Comparison of ENCODE assay signal across 17 cellular contexts in the genomic region with DNA sequence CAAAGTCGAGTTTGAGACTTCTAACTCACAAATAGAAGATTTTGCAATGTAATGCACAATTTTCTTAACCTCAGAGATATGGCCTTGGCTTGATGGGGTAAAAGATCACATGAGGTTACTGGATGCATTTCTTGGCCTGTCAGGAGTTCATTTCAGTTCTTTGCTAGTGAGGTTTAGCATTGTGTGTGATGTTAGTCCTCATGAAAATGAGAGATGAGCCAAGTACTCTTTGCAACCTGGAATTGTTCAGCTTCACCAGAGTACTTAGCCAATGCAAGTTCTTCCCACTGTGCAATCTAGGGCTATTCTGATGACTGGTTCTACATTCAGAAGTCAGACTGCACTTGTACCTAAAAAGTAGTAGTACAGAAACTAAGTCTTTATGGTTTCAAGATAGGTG. TPM values are rescaled to one million over a fixed set of nuclear protein-coding genes. Genes with fewer than 3 reads are reported as not detected.
DNase-seq lines count a peak whose midpoint lies in the region; ATAC-seq and TF ChIP-seq lines count a peak whose summit lies in the region.
"Had no signal": no experiment of that assay in that cellular context is flagged by ENCODE, and none has a peak within 500 bp of the region (broad histone marks: within the 10 kb centered on the region; RNA-seq: fewer than 3 reads in every experiment).

No MANE protein-coding gene starts in this region.

- no peak overlapping the region for H3K4me3 Mint-ChIP-seq in dendritic cell treated with granulocyte-macrophage colony-stimulating factor and Interleukin-4, amounts not matched to agents 40 ng/mL and 50 ng/mL, for 4 days
- H3K4me3 Mint-ChIP-seq: HFFc6 had no signal

- H3K4me1 Mint-ChIP-seq in dendritic cell treated with granulocyte-macrophage colony-stimulating factor and Interleukin-4, amounts not matched to agents 40 ng/mL and 50 ng/mL, for 4 days (ENCODE audit: low read depth) = peaks cover 82% of the 10 kb centered on the region

- no peaks in the 10 kb centered on the region for H3K9me3 Mint-ChIP-seq in dendritic cell treated with granulocyte-macrophage colony-stimulating factor and Interleukin-4, amounts not matched to agents 40 ng/mL and 50 ng/mL, for 4 days
- H3K9me3 Mint-ChIP-seq: HFFc6 had no signal

- H3K36me3 ChIP-seq in heart left ventricle (no peaks in the 10 kb centered on the region), heart right ventricle (no peaks in the 10 kb centered on the region), thymus (ENCODE audit: control insufficient read depth, insufficient read depth) (no peaks in the 10 kb centered on the region), tibial artery (no peaks in the 10 kb centered on the region)

- peaks cover 51% of the 10 kb centered on the region for H3K36me3 Mint-ChIP-seq in dendritic cell treated with granulocyte-macrophage colony-stimulating factor and Interleukin-4, amounts not matched to agents 40 ng/mL and 50 ng/mL, for 4 days (ENCODE audit: low read depth)

- 58 to 80% (median 71%) methylated on average over 1 of the region's 1 CpG for WGBS in heart left ventricle, 4 donors
- WGBS in heart right ventricle, 2 donors = 54 to 83% methylated on average over 1 of the region's 1 CpG
- 84% methylated on average over 1 of the region's 1 CpG for WGBS in thymus

- H3K27ac ChIP-seq in heart left ventricle (peak overlapping the region in 1 of 12 donors; percentile 8), heart right ventricle (no peak overlapping the region), thymus (ENCODE audit: low read depth) (peak overlapping the region; percentile 3), tibial artery (no peak overlapping the region)
- H3K27ac ChIP-seq: A549 had no signal

- H3K9me3 ChIP-seq in heart left ventricle = no peaks in the 10 kb centered on the region
- H3K9me3 ChIP-seq in heart right ventricle = no peaks in the 10 kb centered on the region
- H3K9me3 ChIP-seq in thymus (ENCODE audit: control insufficient read depth) = no peaks in the 10 kb centered on the region
- H3K9me3 ChIP-seq in tibial artery = no peaks in the 10 kb centered on the region
- H3K9me3 ChIP-seq: A549 had no signal

- H3K27me3 Mint-ChIP-seq in dendritic cell treated with granulocyte-macrophage colony-stimulating factor and Interleukin-4, amounts not matched to agents 40 ng/mL and 50 ng/mL, for 4 days = no peaks in the 10 kb centered on the region
- H3K27me3 Mint-ChIP-seq: CD4-positive, CD25-positive, alpha-beta regulatory T cell had no signal

- ATAC-seq in heart left ventricle (peak in 3 of 4 donors; percentile 22 to 39 (median 30)), heart right ventricle (no peak), left lobe of liver (peak; percentile 51), HG03039 (IDR thresholded peaks at IDR 0.05; ENCODE audit: unreplicated experiment) (no peak), GM18907 (IDR thresholded peaks at IDR 0.05; ENCODE audit: unreplicated experiment) (no peak)
- ATAC-seq: A549, PC-3 had no signal

- TF ChIP-seq CTCF in heart left ventricle (IDR thresholded peaks at IDR 0.05) (no peak), heart right ventricle (IDR thresholded peaks at IDR 0.05) (no peak), tibial artery (IDR thresholded peaks at IDR 0.05) (no peak)

- DNase-seq in heart left ventricle = no peak
- DNase-seq in heart right ventricle = no peak
- no peak for DNase-seq in left lobe of liver (ENCODE audit: low spot score)
- no peak for DNase-seq in tibial artery
- DNase-seq: AML-193; CD4-positive, CD25-positive, alpha-beta regulatory T cell; DMS53; HFFc6; NCI-H1092 treated with DMSO at 0.1 percent for 48 hours; NCI-H1694 treated with DMSO at 0.1 percent for 48 hours; NCI-H446; PC-3 had no signal

- H3K4me3 ChIP-seq in heart left ventricle (no peak overlapping the region), heart right ventricle (no peak overlapping the region), thymus (ENCODE audit: low read length) (no peak overlapping the region), tibial artery (no peak overlapping the region)
- H3K4me3 ChIP-seq: A549 had no signal

- H3K27me3 ChIP-seq in heart left ventricle (no peaks in the 10 kb centered on the region), heart right ventricle (no peaks in the 10 kb centered on the region), thymus (ENCODE audit: control insufficient read depth, insufficient read depth) (no peaks in the 10 kb centered on the region), tibial artery (no peaks in the 10 kb centered on the region)

- intact Hi-C loops in heart left ventricle (cut with DNase I) (no loop called here), heart right ventricle (cut with DNase I) (no loop called here), tibial artery (cut with DNase I; ENCODE audit: low total_unique reads) (no loop called here)
- intact Hi-C loops in dendritic cell treated with granulocyte-macrophage colony-stimulating factor and Interleukin-4, amounts not matched to agents 40 ng/mL and 50 ng/mL, for 4 days (cut with micrococcal nuclease) = no loop called here

- H3K4me1 ChIP-seq in heart left ventricle = peaks cover 0 to 90% (median 31%) of the 10 kb centered on the region in 12 donors
- H3K4me1 ChIP-seq in heart right ventricle = peaks cover 0 to 85% (median 48%) of the 10 kb centered on the region in 9 donors
- H3K4me1 ChIP-seq in thymus (ENCODE audit: control insufficient read depth, insufficient read depth, low read length) = peaks cover 24% of the 10 kb centered on the region
- peaks cover 0 to 86% (median 21%) of the 10 kb centered on the region in 4 donors for H3K4me1 ChIP-seq in tibial artery

- TF ChIP-seq POLR2A in heart left ventricle (IDR thresholded peaks at IDR 0.05) = no peak

- peak overlapping the region; percentile 32 for H3K27ac Mint-ChIP-seq in dendritic cell treated with granulocyte-macrophage colony-stimulating factor and Interleukin-4, amounts not matched to agents 40 ng/mL and 50 ng/mL, for 4 days
- H3K27ac Mint-ChIP-seq: HFFc6 had no signal

RNA-seq across cellular contexts. Expression of a gene that starts 24.9 kb away (rescaled TPM):
- total RNA-seq in heart left ventricle (10 to 100 TPM in 7 of 9 donors, 1 to 10 TPM in 2; 8.7 to 34.1 (median 13.3) TPM), heart right ventricle (10 to 100 TPM in 9 of 10 donors, 1 to 10 TPM in 1; 6.9 to 19.8 (median 13.8) TPM), left lobe of liver (16.2 TPM)
- polyA plus RNA-seq in heart left ventricle (1 to 10 TPM; 4.8 to 6.8 TPM), heart right ventricle (10 to 100 TPM in 1 of 2 donors, 1 to 10 TPM in 1; 5.4 to 10.6 TPM), thymus (23.5 TPM)

Comparison
In these comparisons a context has a peak if more than half of its experiments do, and no peak if none do; other contexts are left out.
1. ATAC-seq: peak in heart left ventricle (3 of 4) and left lobe of liver (single experiment); none in heart right ventricle (0 of 8), HG03039 (single experiment) and GM18907 (single experiment).